9 cellular contexts compared by ENCODE assay signal in the genomic region with DNA sequence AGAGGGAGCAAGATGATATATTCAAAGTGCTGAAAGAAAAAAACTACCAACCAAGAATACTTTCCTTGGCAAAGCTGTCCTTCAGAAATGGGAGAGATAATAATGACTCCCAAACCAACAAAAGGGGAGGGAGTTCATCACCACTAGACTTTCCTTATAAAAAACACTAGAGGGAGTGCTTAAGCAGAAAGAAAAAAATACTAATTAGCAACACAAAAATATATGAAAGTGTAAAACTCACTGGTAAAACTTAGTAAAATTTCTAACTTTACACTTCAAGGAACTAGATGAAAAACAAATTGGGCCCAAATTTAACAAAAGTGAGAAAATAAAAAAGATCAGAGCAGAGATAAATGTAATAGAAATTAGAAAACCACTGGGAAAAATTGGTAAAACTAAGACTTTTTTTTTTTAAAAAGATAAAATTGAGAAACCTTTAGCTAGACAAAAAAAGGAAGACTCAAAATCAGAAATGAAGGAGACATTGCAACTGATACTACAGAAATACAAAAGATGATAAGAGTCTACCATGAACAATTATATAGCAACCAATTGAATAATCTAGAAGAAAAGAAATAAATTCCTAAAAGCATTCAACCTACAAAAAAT.
A peak's percentile ranks its signal among the peaks of the same experiment; 100 is the strongest.
DNase-seq lines count a peak whose midpoint lies in the region; ATAC-seq and TF ChIP-seq lines count a peak whose summit lies in the region.
"Had no signal": no experiment of that assay in that cellular context is flagged by ENCODE, and none has a peak within 500 bp of the region (broad histone marks: within the 10 kb centered on the region; RNA-seq: fewer than 3 reads in every experiment).

No MANE protein-coding gene starts in this region.

- no peak for TF ChIP-seq POLR2A in upper lobe of left lung (IDR thresholded peaks at IDR 0.05)
- TF ChIP-seq POLR2A in gastroesophageal sphincter (IDR thresholded peaks at IDR 0.05) = no peak

- H3K27me3 Mint-ChIP-seq in mesothelial cell of epicardium (ENCODE audit: low read depth) = no peaks in the 10 kb centered on the region

- H3K27ac ChIP-seq in VCaP = no peak overlapping the region
- H3K27ac ChIP-seq in upper lobe of left lung = no peak overlapping the region
- no peak overlapping the region for H3K27ac ChIP-seq in gastroesophageal sphincter

- DNase-seq in DMS114 treated with DMSO at 0.1 percent for 48 hours (lab: John Stamatoyannopoulos, UW; ENCODE audit: unreplicated experiment) (peak; percentile 52), LoVo (ENCODE audit: low spot score) (peak; percentile 50), left lobe of liver (ENCODE audit: low spot score) (no peak), upper lobe of left lung (no peak), mesothelial cell of epicardium (ENCODE audit: low spot score in 2 of 2, unreplicated experiment in 2 of 2) (no peak)
- no peak for DNase-seq in stimulated activated CD4-positive, alpha-beta T cell treated with anti-CD3 and anti-CD28 coated beads, Interleukin-12 subunit alpha, Interleukin-12 subunit beta, amount 100 ng/mL, for 4 hours
- DNase-seq: head of caudate nucleus had no signal

- H3K27ac Mint-ChIP-seq in mesothelial cell of epicardium = no peak overlapping the region

- H3K9me3 ChIP-seq in upper lobe of left lung = peaks cover 0 to 4% (median 0%) of the 10 kb centered on the region in 4 donors
- peaks cover 0 to 17% (median 0%) of the 10 kb centered on the region in 3 donors for H3K9me3 ChIP-seq in gastroesophageal sphincter

- no peaks in the 10 kb centered on the region for H3K4me1 Mint-ChIP-seq in mesothelial cell of epicardium

- TF ChIP-seq EP300 in upper lobe of left lung (IDR thresholded peaks at IDR 0.05) (no peak), gastroesophageal sphincter (IDR thresholded peaks at IDR 0.05) (no peak)

- H3K27me3 ChIP-seq in upper lobe of left lung (no peaks in the 10 kb centered on the region), gastroesophageal sphincter (no peaks in the 10 kb centered on the region)

- no peaks in the 10 kb centered on the region for H3K4me1 ChIP-seq in upper lobe of left lung
- no peaks in the 10 kb centered on the region for H3K4me1 ChIP-seq in gastroesophageal sphincter

- H3K4me3 ChIP-seq in upper lobe of left lung (no peak overlapping the region), gastroesophageal sphincter (no peak overlapping the region)

- H3K36me3 ChIP-seq in upper lobe of left lung = no peaks in the 10 kb centered on the region
- H3K36me3 ChIP-seq in gastroesophageal sphincter = no peaks in the 10 kb centered on the region

- H3K4me3 Mint-ChIP-seq in mesothelial cell of epicardium = no peak overlapping the region

- TF ChIP-seq CTCF in VCaP (conservative IDR thresholded peaks at IDR 0.05) (peak; percentile 62), upper lobe of left lung (IDR thresholded peaks at IDR 0.05) (peak in 3 of 6 experiments; percentile 22 to 30 (median 28)), mesothelial cell of epicardium (IDR thresholded peaks at IDR 0.05; ENCODE audit: unreplicated experiment) (no peak), gastroesophageal sphincter (IDR thresholded peaks at IDR 0.05) (peak in 2 of 4 experiments; percentile 25 to 26)

- H3K36me3 Mint-ChIP-seq in mesothelial cell of epicardium = peaks cover 6% of the 10 kb centered on the region

- peak; percentile 48 for ATAC-seq in left lobe of liver
- no peak for ATAC-seq in upper lobe of left lung (ENCODE audit: low FRiP score in 2 of 2)
- no peak for ATAC-seq in gastroesophageal sphincter

- peaks cover 47% of the 10 kb centered on the region for H3K9me3 Mint-ChIP-seq in mesothelial cell of epicardium

Comparison
In these comparisons a context has a peak if more than half of its experiments do, and no peak if none do; other contexts are left out.
1. DNase-seq: peak in DMS114 treated with DMSO at 0.1 percent for 48 hours (single experiment) and LoVo (single experiment); none in left lobe of liver (single experiment), upper lobe of left lung (0 of 2), mesothelial cell of epicardium (0 of 2) and stimulated activated CD4-positive, alpha-beta T cell treated with anti-CD3 and anti-CD28 coated beads, Interleukin-12 subunit alpha, Interleukin-12 subunit beta, amount 100 ng/mL, for 4 hours (single experiment).